ENCODE assay signal across 8 cellular contexts in genomic region chr17:57946798-57947358, GRCh38. TPM values are rescaled to one million over a fixed set of nuclear protein-coding genes. Genes with fewer than 3 reads are reported as not detected.
DNase-seq lines count a peak whose midpoint lies in the region; ATAC-seq and TF ChIP-seq lines count a peak whose summit lies in the region.

No MANE protein-coding gene starts in this region.

- H3K4me3 ChIP-seq in MM.1S (ENCODE audit: low read length): peak overlapping the region; percentile 42
- peak overlapping the region; percentile 53 for H3K4me3 ChIP-seq in WI38 (ENCODE audit: low read depth, low read length)
- H3K4me3 ChIP-seq in epithelial cell of esophagus (ENCODE audit: low read length): peak overlapping the region; percentile 21

- peaks cover 34% of the 10 kb centered on the region for H3F3A ChIP-seq in MM.1S (ENCODE audit: insufficient read depth, low read length)

- no peaks in the 10 kb centered on the region for H3K36me3 ChIP-seq in MM.1S (replicated peaks; ENCODE audit: insufficient read depth, low read length)

- peak overlapping the region; percentile 84 for H3K4me2 ChIP-seq in MM.1S (ENCODE audit: low read depth, low read length)

- peaks cover 88% of the 10 kb centered on the region for H3K4me1 Mint-ChIP-seq in HFFc6 (ENCODE audit: low read depth)
- H3K4me1 Mint-ChIP-seq in naive B cell: peaks cover 23 to 52% (median 31%) of the 10 kb centered on the region in 3 donors

- H3K27ac ChIP-seq in MM.1S (ENCODE audit: low read length): peak overlapping the region; percentile 35; the same call in 1 of the 2 replicates

- H3K79me2 ChIP-seq in MM.1S (ENCODE audit: low read length): no peaks in the 10 kb centered on the region

- H3K9me3 Mint-ChIP-seq in HFFc6: no peaks in the 10 kb centered on the region
- no peaks in the 10 kb centered on the region for H3K9me3 Mint-ChIP-seq in naive B cell

- peaks cover 37% of the 10 kb centered on the region for H3K27me3 ChIP-seq in MM.1S (replicated peaks; ENCODE audit: insufficient read depth, low read length)

- H3K9me3 ChIP-seq in MM.1S (replicated peaks; ENCODE audit: insufficient read depth, low read length): no peaks in the 10 kb centered on the region

- H3K36me3 Mint-ChIP-seq in HFFc6 (ENCODE audit: low read depth) (peaks cover 3% of the 10 kb centered on the region; the same call in 1 of the 2 replicates), naive B cell (no peaks in the 10 kb centered on the region)

- H3K27ac Mint-ChIP-seq in HFFc6 (peak overlapping the region; percentile 96), naive B cell (peak overlapping the region in 3 of 6 donors; percentile 0 to 80 (median 73))

- TF ChIP-seq CTCF in HFFc6 (IDR thresholded peaks at IDR 0.05): no peak
- TF ChIP-seq CTCF in MM.1S (IDR thresholded peaks at IDR 0.05; ENCODE audit: low read length): no peak
- no peak for TF ChIP-seq CTCF in WI38 (IDR thresholded peaks at IDR 0.05; ENCODE audit: low read depth, low read length)
- TF ChIP-seq CTCF in epithelial cell of esophagus (IDR thresholded peaks at IDR 0.05; ENCODE audit: insufficient read depth, low read depth, low read length, missing control alignments): no peak

- peak; percentile 20 for DNase-seq in activated naive CD4-positive, alpha-beta T cell treated with Interleukin-2 at 50 U/mL for 16 hours
- DNase-seq in activated naive CD4-positive, alpha-beta T cell treated with anti-CD3 and anti-CD28 coated beads, Interleukin-2, amount 50 U/mL, for 16 hours: no peak
- DNase-seq in HFFc6 (peak; percentile 63), MM.1S (peak; percentile 93), epithelial cell of esophagus (ENCODE audit: low read depth) (peak; percentile 74), naive B cell (peak; percentile 57), T-helper 9 cell (no peak)

- H3K27me3 Mint-ChIP-seq in HFFc6 (ENCODE audit: insufficient read depth): peaks cover 4% of the 10 kb centered on the region
- peaks cover 38 to 49% (median 44%) of the 10 kb centered on the region in 3 donors for H3K27me3 Mint-ChIP-seq in naive B cell

- H3K4me3 Mint-ChIP-seq in HFFc6 (peak overlapping the region; percentile 91), naive B cell (peak overlapping the region; percentile 74 to 96 (median 88))

- H3K9me2 ChIP-seq in MM.1S (replicated peaks; ENCODE audit: insufficient read depth, low read length): no peaks in the 10 kb centered on the region

- H3K4me1 ChIP-seq in MM.1S (ENCODE audit: low read length): peaks cover 34% of the 10 kb centered on the region

- peak; percentile 92 to 94 for ATAC-seq in naive B cell (ENCODE audit: low read depth in 2 of 2)

- H2AFZ ChIP-seq in MM.1S (ENCODE audit: low read length): no peak overlapping the region

- no peak overlapping the region for H3K9ac ChIP-seq in MM.1S (ENCODE audit: low read length)

- H4K20me1 ChIP-seq in MM.1S (ENCODE audit: insufficient read depth, low read length): no peaks in the 10 kb centered on the region

RNA-seq across cellular contexts. Expression of gene CUEDC1, which starts 8.3 kb away (rescaled TPM):
- 10 to 100 TPM; 34.0 to 41.0 (median 34.9) TPM for total RNA-seq in HFFc6 (2021; fragmentation: NEBNext Ultra II Directional; extraction: Animal tissue kit (Norgen Biotek cat#: 25700))
- not detected for polyA plus RNA-seq in naive B cell (ENCODE audit: low read depth in 6 of 6)

RNA-seq across cellular contexts. Expression of gene VEZF1, which starts 41.2 kb away (rescaled TPM):
- total RNA-seq in HFFc6 (2021; fragmentation: NEBNext Ultra II Directional; extraction: Animal tissue kit (Norgen Biotek cat#: 25700)): 10 to 100 TPM; 41.7 to 56.5 (median 51.8) TPM
- 10 to 100 TPM; 39.6 to 58.2 (median 50.6) TPM for polyA plus RNA-seq in naive B cell (ENCODE audit: low read depth in 6 of 6)

Comparison
In these comparisons a context has a peak if more than half of its experiments do, and no peak if none do; other contexts are left out.
1. DNase-seq: peak in activated naive CD4-positive, alpha-beta T cell treated with Interleukin-2 at 50 U/mL for 16 hours (single experiment), HFFc6 (single experiment), MM.1S (single experiment), epithelial cell of esophagus (single experiment) and naive B cell (single experiment); none in activated naive CD4-positive, alpha-beta T cell treated with anti-CD3 and anti-CD28 coated beads, Interleukin-2, amount 50 U/mL, for 16 hours (single experiment) and T-helper 9 cell (single experiment).
2. Peak in every context shown above with its lines, with median percentiles within 50 percentile points of each other: H3K4me3 ChIP-seq.